Comparison of ENCODE assay signal across 18 cellular contexts in genomic region chr4:95231713-95232112, GRCh38.
DNase-seq lines count a peak whose midpoint lies in the region; ATAC-seq, FAIRE-seq and TF ChIP-seq lines count a peak whose summit lies in the region.
"Had no signal": no experiment of that assay in that cellular context is flagged by ENCODE, and none has a peak within 500 bp of the region (broad histone marks: within the 10 kb centered on the region; RNA-seq: fewer than 3 reads in every experiment).

No MANE protein-coding gene starts in this region.

- H3K9me3 ChIP-seq in GM12878 (replicated peaks; ENCODE audit: control insufficient read depth, insufficient read depth, low read length) (no peaks in the 10 kb centered on the region), transverse colon (no peaks in the 10 kb centered on the region)
- H3K9me3 ChIP-seq: SJCRH30 had no signal

- H3K36me3 ChIP-seq in GM12878 (ENCODE audit: control insufficient read depth in 2 of 2, insufficient read depth in 2 of 2, low read length in 1 of 2) (no peaks in the 10 kb centered on the region), transverse colon (no peaks in the 10 kb centered on the region)
- H3K36me3 ChIP-seq: SJCRH30 had no signal

- H3K27ac ChIP-seq in GM12878 (ENCODE audit: control insufficient read depth, insufficient read depth) (no peak overlapping the region), transverse colon (no peak overlapping the region)
- H3K27ac ChIP-seq: SJCRH30 had no signal

- CTCF ChIA-PET in GM12878 (lab: Yijun Ruan, JAX) (no interaction called here), GM10248 (lab: Yijun Ruan, JAX) (interaction anchor here (1.3 to 1.8 kb wide), 2 partner anchors 8 to 12 kb away, joined by 5 to 6 read pairs; no protein-coding TSS in a partner anchor)

- H3K27me3 ChIP-seq in GM12878 (replicated peaks in 1 of 2; ENCODE audit: control insufficient read depth in 2 of 2, insufficient read depth in 2 of 2, low read length in 1 of 2) (no peaks in the 10 kb centered on the region), transverse colon (no peaks in the 10 kb centered on the region)
- H3K27me3 ChIP-seq: SJCRH30 had no signal

- H2AFZ ChIP-seq in GM12878 (ENCODE audit: control insufficient read depth, low read depth, low read length): no peak overlapping the region

- FAIRE-seq in GM12878 (lab: Jason Lieb, UNC): no peak
- FAIRE-seq: H1 had no signal

- TF ChIP-seq CTCF in GM12878 (IDR thresholded peaks at IDR 0.05 in 2 of 3, conservative IDR thresholded peaks at IDR 0.05 in 1 of 3; ENCODE audit: control insufficient read depth in 2 of 3, extremely low read depth in 1 of 3, insufficient read depth in 1 of 3, low read depth in 3 of 3, low read length in 3 of 3) (no peak), transverse colon (IDR thresholded peaks at IDR 0.05) (no peak), GM10248 (IDR thresholded peaks at IDR 0.05; ENCODE audit: control extremely low read depth, extremely low read depth, low read depth, missing control alignments) (no peak)

- SMC1A ChIA-PET in GM12878 (lab: Charles Lee; ENCODE audit: uncharacterized antibody, unreplicated experiment): no interaction called here

- no peak for TF ChIP-seq RAD21 in GM12878 (IDR thresholded peaks at IDR 0.05; ENCODE audit: insufficient read depth, low read depth, low read length)

- H4K20me1 ChIP-seq in GM12878 (ENCODE audit: control insufficient read depth, insufficient read depth): no peaks in the 10 kb centered on the region

- H3K4me1 ChIP-seq in GM12878 (ENCODE audit: control insufficient read depth, insufficient read depth, low read length) (no peaks in the 10 kb centered on the region), transverse colon (peaks cover 0 to 15% (median 5%) of the 10 kb centered on the region in 4 donors)
- H3K4me1 ChIP-seq: SJCRH30 had no signal

- H3K4me2 ChIP-seq in GM12878 (ENCODE audit: control insufficient read depth, insufficient read depth): no peak overlapping the region

- peak; percentile 75 for DNase-seq in NCI-H69 (lab: John Stamatoyannopoulos, UW)
- no peak for DNase-seq in GM12878 (ENCODE audit: low read depth, low spot score)
- DNase-seq in kidney tubule cell (ENCODE audit: low spot score): peak; percentile 33
- DNase-seq in transverse colon: peak; percentile 34
- no peak for DNase-seq in DMS153 (lab: John Stamatoyannopoulos, UW)
- no peak for DNase-seq in stimulated activated CD4-positive, alpha-beta T cell treated with anti-CD3 and anti-CD28 coated beads, Interleukin-4, amount 100 ng/mL, for 4 hours
- DNase-seq in GM10248 (ENCODE audit: extremely low spot score): no peak
- no peak for DNase-seq in NAMALWA (ENCODE audit: low spot score)
- DNase-seq: DMS79, Karpas-422, MV-4-11, NCI-H1436 treated with DMSO at 0.1 percent for 48 hours, NCI-H2081 treated with DMSO at 0.1 percent for 48 hours, NCI-H524, RPMI8226, SJCRH30, SW 1271 had no signal

- in situ Hi-C loops in GM12878 (cut with MboI) (no loop called here), transverse colon (cut with MboI; ENCODE audit: low pct_ligation_motif_present in 1 of 4, low pct_unique_long_range_greater_than_20kb in 1 of 4, low sequenced_read_pairs in 3 of 4) (no loop called here)

- H3K4me3 ChIP-seq in GM12878: no peak overlapping the region
- H3K4me3 ChIP-seq in transverse colon: no peak overlapping the region
- H3K4me3 ChIP-seq: SJCRH30 had no signal

- TF ChIP-seq EP300 in GM12878 (IDR thresholded peaks at IDR 0.05; ENCODE audit: borderline replicate concordance in 1 of 2, control insufficient read depth in 1 of 2, low read depth in 2 of 2, low read length in 2 of 2) (no peak), transverse colon (IDR thresholded peaks at IDR 0.05; ENCODE audit: low read depth) (no peak)

- POLR2A ChIA-PET in GM12878 (lab: Charles Lee): no interaction called here
- POLR2A ChIA-PET in GM10248 (lab: Yijun Ruan, JAX): no interaction called here

- intact Hi-C loops in GM12878 (cut with micrococcal nuclease; ENCODE audit: unreplicated experiment): no loop called here
- intact Hi-C loops in transverse colon (cut with DNase I; ENCODE audit: low total_unique reads): no loop called here

- TF ChIP-seq POLR2A in GM12878 (IDR thresholded peaks at IDR 0.05; ENCODE audit: low read depth, low read length): no peak
- TF ChIP-seq POLR2A in transverse colon (IDR thresholded peaks at IDR 0.05): no peak

- no peaks in the 10 kb centered on the region for H3K79me2 ChIP-seq in GM12878 (ENCODE audit: control insufficient read depth, insufficient read depth, low read length)

- BruUV-seq in GM12878 (replicated peaks; lab: Mats Ljungman, UMichigan): no TSS peak

- RAD21 ChIA-PET in GM12878 (lab: Charles Lee; ENCODE audit: unreplicated experiment): no interaction called here

- peak; percentile 43; the same call in 2 of the 3 replicates for ATAC-seq in GM12878

- H3K9ac ChIP-seq in GM12878 (ENCODE audit: control insufficient read depth, insufficient read depth, low read length): no peak overlapping the region

TF ChIP-seq in GM12878, 131 proteins besides CTCF, POLR2A, EP300 and RAD21 (continues in another document):
- no peak for TF ChIP-seq IRF3 (IDR thresholded peaks at IDR 0.05)
- no peak for TF ChIP-seq SRF (IDR thresholded peaks at IDR 0.05; ENCODE audit: low read depth in 2 of 2, low read length in 2 of 2)
- no peak for TF ChIP-seq HSF1 (IDR thresholded peaks at IDR 0.05; ENCODE audit: low read depth, low read length)
- no peak for TF ChIP-seq SMAD1 (IDR thresholded peaks at IDR 0.05; ENCODE audit: low read depth, partially characterized antibody)
- no peak for TF ChIP-seq ELK1 (IDR thresholded peaks at IDR 0.05; ENCODE audit: low read depth, low read length)
- no peak for TF ChIP-seq FOS (IDR thresholded peaks at IDR 0.05; ENCODE audit: borderline replicate concordance, extremely low read depth, insufficient read length)
- TF ChIP-seq NKRF (conservative IDR thresholded peaks at IDR 0.05): no peak
- TF ChIP-seq MXI1 (IDR thresholded peaks at IDR 0.05; ENCODE audit: low read depth, low read length): no peak
- no peak for TF ChIP-seq ASH2L (IDR thresholded peaks at IDR 0.05; ENCODE audit: borderline replicate concordance, low read depth)
- TF ChIP-seq TARDBP (IDR thresholded peaks at IDR 0.05; ENCODE audit: borderline replicate concordance): no peak
- TF ChIP-seq FOXM1 (IDR thresholded peaks at IDR 0.05; ENCODE audit: low read depth, low read length): no peak
- TF ChIP-seq RCOR1 (conservative IDR thresholded peaks at IDR 0.05; ENCODE audit: low read depth, low read length): no peak
- TF ChIP-seq SREBF1 (IDR thresholded peaks at IDR 0.05; ENCODE audit: low read length): no peak
- TF ChIP-seq ZBED1 (IDR thresholded peaks at IDR 0.05; ENCODE audit: borderline replicate concordance): no peak
- TF ChIP-seq LARP7 (IDR thresholded peaks at IDR 0.05): no peak
- no peak for TF ChIP-seq NFXL1 (IDR thresholded peaks at IDR 0.05; ENCODE audit: borderline replicate concordance)
- no peak for TF ChIP-seq ZNF217 (IDR thresholded peaks at IDR 0.05)

Comparison
In these comparisons a context has a peak if more than half of its experiments do, and no peak if none do; other contexts are left out.
1. DNase-seq: peak in NCI-H69 (single experiment), kidney tubule cell (single experiment) and transverse colon (single experiment); none in GM12878 (single experiment), DMS153 (single experiment), stimulated activated CD4-positive, alpha-beta T cell treated with anti-CD3 and anti-CD28 coated beads, Interleukin-4, amount 100 ng/mL, for 4 hours (0 of 2), GM10248 (single experiment) and NAMALWA (single experiment).